In genomic region chr3:133021206-133021605, GRCh38 we compare ENCODE assay signal across 25 cellular contexts. TPM values are rescaled to one million over a fixed set of nuclear protein-coding genes. Genes with fewer than 3 reads are reported as not detected.
"Had no signal": no experiment of that assay in that cellular context is flagged by ENCODE, and none has a peak within 500 bp of the region (broad histone marks: within the 10 kb centered on the region; RNA-seq: fewer than 3 reads in every experiment).

No MANE protein-coding gene starts in this region.

- FAIRE-seq: small intestine had no signal

- ATAC-seq: natural killer cell; psoas muscle; right cardiac atrium; stimulated activated effector memory CD8-positive, alpha-beta T cell treated with anti-CD3 and anti-CD28 coated beads, Interleukin-12 subunit alpha, Interleukin-12 subunit beta, amount 100 ng/mL, for 72 hours; stimulated activated naive B cell treated with anti-CD40 and anti-IgM and Interleukin-4, amounts not matched to agents 10 μg/mL and 1 μg/mL and 100 μg/mL, for 72 hours had no signal

- DNase-seq: natural killer cell; occipital lobe; ovary; posterior cingulate gyrus; psoas muscle; right cardiac atrium; right lobe of liver; sigmoid colon; small intestine; stimulated activated CD4-positive, alpha-beta T cell treated with anti-CD3 and anti-CD28 coated beads, Interleukin-15, amount 100 ng/mL, for 24 hours; stimulated activated CD4-positive, alpha-beta T cell treated with anti-CD3 and anti-CD28 coated beads, Interleukin-2, amount 100 ng/mL, for 24 hours; stimulated activated CD4-positive, alpha-beta T cell treated with anti-CD3 and anti-CD28 coated beads, Interleukin-2, amount 100 ng/mL, for 48 hours; stimulated activated CD4-positive, alpha-beta T cell treated with anti-CD3 and anti-CD28 coated beads, Interleukin-4, amount 100 ng/mL, for 24 hours; stimulated activated naive B cell treated with anti-CD40 and anti-IgM and Interleukin-4, amounts not matched to agents 10 μg/mL and 1 μg/mL and 100 μg/mL, for 72 hours; stimulated activated naive CD4-positive, alpha-beta T cell treated with Interleukin-2 at 50 U/mL for 16 hours; stomach; thyroid gland; trophoblast cell; upper lobe of left lung; uterus had no signal

- H3K4me3 ChIP-seq: neural progenitor cell, ovary, psoas muscle, right lobe of liver, sigmoid colon, stomach, thoracic aorta, thyroid gland, tibial nerve, upper lobe of left lung, uterus had no signal

- H3K4me2 ChIP-seq: neural progenitor cell had no signal

- H3K9ac ChIP-seq: neural progenitor cell, parathyroid adenoma had no signal

- H3K79me2 ChIP-seq: parathyroid adenoma had no signal

- H3K4me1 ChIP-seq: neural progenitor cell, parathyroid adenoma, psoas muscle, right lobe of liver, sigmoid colon, stomach, thyroid gland, tibial nerve, upper lobe of left lung, uterus had no signal

- H3K27me3 ChIP-seq: neural progenitor cell, ovary, right lobe of liver, sigmoid colon, thyroid gland, tibial nerve, upper lobe of left lung, uterus had no signal

- H3K36me3 ChIP-seq: neural progenitor cell, ovary, right lobe of liver, sigmoid colon, stomach, thoracic aorta, thyroid gland, tibial nerve, upper lobe of left lung, uterus had no signal

- H3K9me3 ChIP-seq: ovary, psoas muscle, right lobe of liver, sigmoid colon, stomach, thoracic aorta, thyroid gland, tibial nerve, upper lobe of left lung, uterus had no signal

- H2AFZ ChIP-seq: neural progenitor cell, parathyroid adenoma had no signal

- H3K27ac ChIP-seq: neural progenitor cell, ovary, parathyroid adenoma, psoas muscle, right lobe of liver, sigmoid colon, stomach, thoracic aorta, thyroid gland, tibial nerve, upper lobe of left lung, uterus had no signal

RNA-seq across cellular contexts. Expression of gene TMEM108, which starts 17.0 kb away (rescaled TPM):
- total RNA-seq: natural killer cell had no signal
